Comparison of ENCODE assay signal across 29 cellular contexts in the genomic region with DNA sequence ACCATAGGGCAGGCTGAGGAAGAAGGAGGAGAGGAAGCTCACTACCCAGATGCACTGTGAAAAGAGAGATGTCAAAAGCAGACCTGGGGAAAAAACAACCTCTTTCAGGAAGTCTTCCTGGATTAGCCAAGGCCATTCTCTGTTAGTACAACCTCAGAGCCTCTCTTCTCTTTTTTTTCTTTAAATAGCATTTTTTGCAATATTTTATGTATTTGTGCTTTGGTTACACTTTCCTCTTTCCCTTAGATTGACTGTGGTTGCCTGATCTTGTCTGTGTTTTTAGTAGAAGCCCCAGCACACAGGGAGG. TPM values are rescaled to one million over a fixed set of nuclear protein-coding genes. Genes with fewer than 3 reads are reported as not detected.
"Had no signal": no experiment of that assay in that cellular context is flagged by ENCODE, and none has a peak within 500 bp of the region (broad histone marks: within the 10 kb centered on the region; RNA-seq: fewer than 3 reads in every experiment).

No MANE protein-coding gene starts in this region.

- FAIRE-seq: endometrium, kidney had no signal

- H3K27ac Mint-ChIP-seq: activated naive CD4-positive, alpha-beta T cell treated with anti-CD3 and anti-CD28 coated beads, Interleukin-2, amount 10 ng/mL, durations not matched to agents 7 days and 5 days; naive B cell; WTC11 had no signal

- H3K9me3 ChIP-seq: lower lobe of right lung, spleen, thyroid gland, upper lobe of right lung had no signal

- H3K27me3 ChIP-seq: thyroid gland, upper lobe of right lung had no signal

- H3K27ac ChIP-seq: lower lobe of right lung, spleen, thyroid gland, upper lobe of right lung had no signal

- H3K36me3 ChIP-seq: spleen, thyroid gland, upper lobe of right lung had no signal

- ATAC-seq: activated T-cell treated with anti-CD3 and anti-CD28 coated beads, Interleukin-2, amount 50 U/mL, for 4 hours; lower lobe of right lung; stimulated activated naive CD8-positive, alpha-beta T cell treated with anti-CD3 and anti-CD28 coated beads, Interleukin-15, Interleukin-2, amounts not matched to agents 100 U/mL and 50 U/mL, for 24 hours; upper lobe of right lung; WTC11 had no signal

- H3K36me3 Mint-ChIP-seq: activated naive CD4-positive, alpha-beta T cell treated with anti-CD3 and anti-CD28 coated beads, Interleukin-2, amount 10 ng/mL, durations not matched to agents 7 days and 5 days; naive B cell; WTC11 had no signal

- H3K4me3 ChIP-seq: lower lobe of right lung, spleen, thyroid gland, upper lobe of right lung had no signal

- H3K4me3 Mint-ChIP-seq: activated naive CD4-positive, alpha-beta T cell treated with anti-CD3 and anti-CD28 coated beads, Interleukin-2, amount 10 ng/mL, durations not matched to agents 7 days and 5 days; activated T-cell treated with anti-CD3 and anti-CD28 coated beads, Interleukin-2, amount 50 U/mL, for 4 hours; naive B cell; neural crest cell; WTC11 had no signal

- H3K9me3 Mint-ChIP-seq: activated naive CD4-positive, alpha-beta T cell treated with anti-CD3 and anti-CD28 coated beads, Interleukin-2, amount 10 ng/mL, durations not matched to agents 7 days and 5 days; activated T-cell treated with anti-CD3 and anti-CD28 coated beads, Interleukin-2, amount 50 U/mL, for 4 hours; naive B cell; neural crest cell; WTC11 had no signal

- H3K4me1 Mint-ChIP-seq: activated naive CD4-positive, alpha-beta T cell treated with anti-CD3 and anti-CD28 coated beads, Interleukin-2, amount 10 ng/mL, durations not matched to agents 7 days and 5 days; neural crest cell had no signal

- DNase-seq: activated CD4-positive, alpha-beta T cell treated with anti-CD3 and anti-CD28 coated beads, Interleukin-2, amount 50 U/mL, for 4 hours; activated CD8-positive, alpha-beta memory T cell treated with anti-CD3 and anti-CD28 coated beads for 24 hours; activated CD8-positive, alpha-beta memory T cell treated with anti-CD3 and anti-CD28 coated beads, Interleukin-2, amount 50 U/mL, for 4 hours; activated effector memory CD4-positive, alpha-beta T cell treated with Interleukin-2 at 50 U/mL for 16 hours; activated naive CD4-positive, alpha-beta T cell treated with anti-CD3 and anti-CD28 coated beads, Interleukin-2, amount 10 ng/mL, durations not matched to agents 7 days and 5 days; activated T-cell treated with anti-CD3 and anti-CD28 coated beads, Interleukin-2, amount 50 U/mL, for 4 hours; amygdala; cortex of kidney; effector CD4-positive, alpha-beta T cell; foreskin melanocyte; lower lobe of right lung; mesendoderm; naive B cell; retina; stimulated activated CD4-positive, alpha-beta T cell treated with anti-CD3 and anti-CD28 coated beads, Interleukin-4, amount 100 ng/mL, for 1 hour; stimulated activated naive CD8-positive, alpha-beta T cell treated with anti-CD3 and anti-CD28 coated beads, Interleukin-15, Interleukin-2, amounts not matched to agents 100 U/mL and 50 U/mL, for 24 hours; T-helper 1 cell; thyroid gland; upper lobe of right lung had no signal

RNA-seq across cellular contexts. Expression of a gene that starts 18.9 kb away (rescaled TPM):
- total RNA-seq: activated T-cell treated with anti-CD3 and anti-CD28 coated beads, Interleukin-2, amount 50 U/mL, for 4 hours; cerebellum; epithelial cell of proximal tubule; fibroblast of lung; posterior vena cava; spleen; subcutaneous adipose tissue had no signal
- polyA plus RNA-seq: fibroblast of lung had no signal
